Comparison of ENCODE assay signal across 22 cellular contexts in the genomic region with DNA sequence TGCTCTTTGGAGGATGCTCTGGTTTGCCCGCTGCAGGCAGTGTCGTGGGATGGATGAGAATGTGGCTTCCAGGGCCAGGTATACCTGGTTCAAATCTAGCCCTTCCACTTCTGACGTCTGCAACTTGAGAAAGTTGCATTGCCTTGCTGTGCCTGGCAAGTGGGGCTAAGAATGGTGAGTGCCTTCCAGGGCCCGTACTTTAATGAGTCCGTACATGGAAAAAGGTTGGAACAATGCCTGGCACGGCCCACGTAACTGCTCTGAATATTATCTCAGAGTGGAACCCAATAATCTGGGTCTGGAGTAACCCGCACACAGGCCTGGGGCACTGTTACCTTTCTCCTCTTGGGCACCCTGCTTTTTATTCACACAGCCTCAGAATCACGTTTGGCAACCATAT.
"Had no signal": no experiment of that assay in that cellular context is flagged by ENCODE, and none has a peak within 500 bp of the region (broad histone marks: within the 10 kb centered on the region; RNA-seq: fewer than 3 reads in every experiment).

No MANE protein-coding gene starts in this region.

- H3K36me3 ChIP-seq: brain microvascular endothelial cell, heart right ventricle, thyroid gland had no signal

- H3K4me1 Mint-ChIP-seq: WTC11 had no signal

- H3K27me3 ChIP-seq: brain microvascular endothelial cell, heart right ventricle, thyroid gland had no signal

- H3K4me3 ChIP-seq: heart right ventricle, mucosa of descending colon, psoas muscle, thyroid gland had no signal

- DNase-seq: activated CD4-positive, alpha-beta T cell treated with anti-CD3 and anti-CD28 coated beads for 48 hours; activated effector memory CD4-positive, alpha-beta T cell treated with anti-CD3 and anti-CD28 coated beads, Interleukin-2, amount 50 U/mL, for 16 hours; amniotic stem cell; brain microvascular endothelial cell; cerebellar nuclear complex; dermis blood vessel endothelial cell; heart right ventricle; left cardiac atrium; mucosa of descending colon; nucleus accumbens; psoas muscle; stimulated activated CD4-positive, alpha-beta T cell treated with anti-CD3 and anti-CD28 coated beads, Interleukin-12 subunit alpha, Interleukin-12 subunit beta, amount 100 ng/mL, for 4 hours; stimulated activated CD4-positive, alpha-beta T cell treated with anti-CD3 and anti-CD28 coated beads, Interleukin-2, amount 100 ng/mL, for 24 hours; T-helper 2 cell; thyroid gland had no signal

- H3K27me3 Mint-ChIP-seq: activated naive CD4-positive, alpha-beta T cell treated with anti-CD3 and anti-CD28 coated beads, Interleukin-2, amount 50 U/mL, for 24 hours; natural killer cell treated with Interleukin-12 subunit alpha and Interleukin-12 subunit beta and Interleukin-15 and Interleukin-18, amount 100 ng/mL, for 72 hours had no signal

- H3K9me3 ChIP-seq: heart right ventricle, mucosa of descending colon, psoas muscle, thyroid gland had no signal

- ATAC-seq: left cardiac atrium; mucosa of descending colon; natural killer cell treated with Interleukin-12 subunit alpha and Interleukin-12 subunit beta and Interleukin-15 and Interleukin-18, amount 100 ng/mL, for 72 hours; psoas muscle; sciatic nerve; WTC11 had no signal

- H3K4me3 Mint-ChIP-seq: activated naive CD4-positive, alpha-beta T cell treated with anti-CD3 and anti-CD28 coated beads, Interleukin-2, amount 50 U/mL, for 24 hours; natural killer cell treated with Interleukin-12 subunit alpha and Interleukin-12 subunit beta and Interleukin-15 and Interleukin-18, amount 100 ng/mL, for 72 hours; WTC11 had no signal

- H3K36me3 Mint-ChIP-seq: natural killer cell treated with Interleukin-12 subunit alpha and Interleukin-12 subunit beta and Interleukin-15 and Interleukin-18, amount 100 ng/mL, for 72 hours; WTC11 had no signal

- H3K27ac Mint-ChIP-seq: natural killer cell treated with Interleukin-12 subunit alpha and Interleukin-12 subunit beta and Interleukin-15 and Interleukin-18, amount 100 ng/mL, for 72 hours; WTC11 had no signal

- H3K9me3 Mint-ChIP-seq: activated naive CD4-positive, alpha-beta T cell treated with anti-CD3 and anti-CD28 coated beads, Interleukin-2, amount 50 U/mL, for 24 hours; natural killer cell treated with Interleukin-12 subunit alpha and Interleukin-12 subunit beta and Interleukin-15 and Interleukin-18, amount 100 ng/mL, for 72 hours; WTC11 had no signal

- FAIRE-seq: frontal cortex, TTC549 had no signal

- H3K27ac ChIP-seq: brain microvascular endothelial cell, epithelial cell of prostate, heart right ventricle, psoas muscle, thyroid gland had no signal
